Comparison of ENCODE assay signal across 16 cellular contexts in the genomic region with DNA sequence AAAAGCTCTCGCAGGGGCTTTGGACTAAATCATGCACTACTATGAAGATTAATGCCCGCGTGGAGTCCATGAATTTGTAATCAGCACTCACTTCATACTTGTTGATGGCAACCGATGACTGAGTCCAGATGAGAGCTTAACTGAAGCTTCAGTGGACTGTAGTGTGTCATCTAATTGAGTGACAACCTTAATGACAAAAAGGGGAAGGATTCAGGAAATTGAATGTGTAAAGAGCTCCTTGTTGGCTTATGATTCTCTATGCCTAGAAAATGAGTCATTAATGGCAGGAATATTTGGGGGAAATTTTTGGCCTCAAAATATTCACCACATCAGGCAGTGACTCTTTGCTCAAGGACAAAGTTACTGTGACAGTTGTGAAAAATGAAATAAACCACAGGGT. TPM values are rescaled to one million over a fixed set of nuclear protein-coding genes. Genes with fewer than 3 reads are reported as not detected.
DNase-seq lines count a peak whose midpoint lies in the region; ATAC-seq and TF ChIP-seq lines count a peak whose summit lies in the region.
"Had no signal": no experiment of that assay in that cellular context is flagged by ENCODE, and none has a peak within 500 bp of the region (broad histone marks: within the 10 kb centered on the region; RNA-seq: fewer than 3 reads in every experiment).

No MANE protein-coding gene starts in this region.

- peaks cover 6 to 9% of the 10 kb centered on the region in 2 donors for H3K27me3 Mint-ChIP-seq in stimulated activated naive B cell treated with anti-CD40 and anti-IgM and Interleukin-4, amounts not matched to agents 10 μg/mL and 1 μg/mL and 100 μg/mL, for 72 hours
- H3K27me3 Mint-ChIP-seq in endothelial cell (ENCODE audit: unreplicated experiment): peaks cover 2% of the 10 kb centered on the region

- TF ChIP-seq CTCF in HCT116 (IDR thresholded peaks at IDR 0.05 in 2 of 3, conservative IDR thresholded peaks at IDR 0.05 in 1 of 3; ENCODE audit: borderline replicate concordance in 1 of 3, insufficient read depth in 1 of 3, low read depth in 2 of 3, low read length in 2 of 3) (no peak), endothelial cell (IDR thresholded peaks at IDR 0.05; ENCODE audit: unreplicated experiment) (no peak)

- TF ChIP-seq POLR2A in HCT116 (IDR thresholded peaks at IDR 0.05; ENCODE audit: borderline replicate concordance, extremely low read depth, insufficient read depth, insufficient read length): no peak

- no peaks in the 10 kb centered on the region for H3K4me1 ChIP-seq in HCT116 (ENCODE audit: control insufficient read depth in 1 of 2, insufficient read depth in 2 of 2, low read length in 2 of 2)

- peak overlapping the region; percentile 4 for H2AFZ ChIP-seq in HCT116 (ENCODE audit: low read depth, low read length, poor library complexity, severe bottlenecking)
- H2AFZ ChIP-seq: PC-9 had no signal

- H3K9me2 ChIP-seq in HCT116 (ENCODE audit: insufficient read depth): no peaks in the 10 kb centered on the region

- no peak overlapping the region for H3K4me3 ChIP-seq in HCT116 (replicated peaks in 1 of 2; ENCODE audit: low read depth in 1 of 2, low read length in 2 of 2)
- H3K4me3 ChIP-seq: PC-9 had no signal

- H3K4me3 Mint-ChIP-seq in stimulated activated naive B cell treated with anti-CD40 and anti-IgM and Interleukin-4, amounts not matched to agents 10 μg/mL and 1 μg/mL and 100 μg/mL, for 72 hours: peak overlapping the region in 1 of 2 donors; percentile 10
- H3K4me3 Mint-ChIP-seq in endothelial cell (ENCODE audit: unreplicated experiment): no peak overlapping the region
- H3K4me3 Mint-ChIP-seq: activated CD4-positive, alpha-beta T cell treated with anti-CD3 and anti-CD28 coated beads, Interleukin-2, amount 10 ng/mL, durations not matched to agents 24 days and 14 days; activated T-cell treated with anti-CD3 and anti-CD28 coated beads, Interleukin-2, amount 50 U/mL, for 72 hours; dendritic cell treated with granulocyte-macrophage colony-stimulating factor and Interleukin-4, amounts not matched to agents 40 ng/mL and 50 ng/mL, for 4 days; nephron progenitor cell; T-helper 17 cell had no signal

- no peaks in the 10 kb centered on the region for H3K36me3 ChIP-seq in HCT116 (ENCODE audit: control insufficient read depth in 1 of 2, insufficient read depth in 2 of 2, low read length in 2 of 2)

- intact Hi-C loops in HCT116 (cut with micrococcal nuclease): no loop called here

- H3K27ac Mint-ChIP-seq in stimulated activated naive B cell treated with anti-CD40 and anti-IgM and Interleukin-4, amounts not matched to agents 10 μg/mL and 1 μg/mL and 100 μg/mL, for 72 hours: no peak overlapping the region
- no peak overlapping the region for H3K27ac Mint-ChIP-seq in endothelial cell (ENCODE audit: unreplicated experiment)
- H3K27ac Mint-ChIP-seq: activated CD4-positive, alpha-beta T cell treated with anti-CD3 and anti-CD28 coated beads, Interleukin-2, amount 10 ng/mL, durations not matched to agents 24 days and 14 days; activated T-cell treated with anti-CD3 and anti-CD28 coated beads, Interleukin-2, amount 50 U/mL, for 72 hours; dendritic cell treated with granulocyte-macrophage colony-stimulating factor and Interleukin-4, amounts not matched to agents 40 ng/mL and 50 ng/mL, for 4 days; nephron progenitor cell; T-helper 17 cell had no signal

- no peaks in the 10 kb centered on the region for H3K36me3 Mint-ChIP-seq in stimulated activated naive B cell treated with anti-CD40 and anti-IgM and Interleukin-4, amounts not matched to agents 10 μg/mL and 1 μg/mL and 100 μg/mL, for 72 hours
- H3K36me3 Mint-ChIP-seq in endothelial cell (ENCODE audit: low read depth, unreplicated experiment): no peaks in the 10 kb centered on the region

- CTCF ChIA-PET in HCT116 (lab: Charles Lee): interaction anchor here (1.9 to 6.8 kb wide), 2 partner anchors 9 to 187 kb away, joined by 6 to 93 read pairs; no protein-coding TSS in a partner anchor

- H3K9me3 Mint-ChIP-seq in stimulated activated naive B cell treated with anti-CD40 and anti-IgM and Interleukin-4, amounts not matched to agents 10 μg/mL and 1 μg/mL and 100 μg/mL, for 72 hours: peaks cover 0 to 1% of the 10 kb centered on the region in 2 donors
- no peaks in the 10 kb centered on the region for H3K9me3 Mint-ChIP-seq in endothelial cell (ENCODE audit: unreplicated experiment)
- H3K9me3 Mint-ChIP-seq: activated CD4-positive, alpha-beta T cell treated with anti-CD3 and anti-CD28 coated beads, Interleukin-2, amount 10 ng/mL, durations not matched to agents 24 days and 14 days; activated T-cell treated with anti-CD3 and anti-CD28 coated beads, Interleukin-2, amount 50 U/mL, for 72 hours; dendritic cell treated with granulocyte-macrophage colony-stimulating factor and Interleukin-4, amounts not matched to agents 40 ng/mL and 50 ng/mL, for 4 days; nephron progenitor cell had no signal

- H3K27ac ChIP-seq in HCT116 (ENCODE audit: low read depth, low read length): no peak overlapping the region
- H3K27ac ChIP-seq: PC-9 had no signal

- RAD21 ChIA-PET in HCT116 (lab: Charles Lee; ENCODE audit: low non-redundant PET in 1 of 2, low total read pairs in 2 of 2, uncharacterized antibody in 2 of 2, unreplicated experiment in 2 of 2): no interaction called here

- POLR2A ChIA-PET in HCT116 (lab: Charles Lee): no interaction called here

- H3K9me3 ChIP-seq in HCT116 (ENCODE audit: control insufficient read depth in 1 of 2, insufficient read depth in 1 of 2, low read depth in 1 of 2, low read length in 2 of 2): no peaks in the 10 kb centered on the region

- no peak overlapping the region for H3K4me2 ChIP-seq in HCT116 (ENCODE audit: low read length)
- H3K4me2 ChIP-seq: PC-9 had no signal

- H3K4me1 Mint-ChIP-seq in stimulated activated naive B cell treated with anti-CD40 and anti-IgM and Interleukin-4, amounts not matched to agents 10 μg/mL and 1 μg/mL and 100 μg/mL, for 72 hours: peaks cover 17 to 19% of the 10 kb centered on the region in 2 donors
- H3K4me1 Mint-ChIP-seq in endothelial cell (ENCODE audit: unreplicated experiment): peaks cover 11% of the 10 kb centered on the region
- H3K4me1 Mint-ChIP-seq: activated CD4-positive, alpha-beta T cell treated with anti-CD3 and anti-CD28 coated beads, Interleukin-2, amount 10 ng/mL, durations not matched to agents 24 days and 14 days; T-helper 17 cell had no signal

- no peak overlapping the region for H3K9ac ChIP-seq in HCT116 (ENCODE audit: low read length)

- H3K79me2 ChIP-seq in HCT116 (ENCODE audit: insufficient read depth, low read length): no peaks in the 10 kb centered on the region

- no peaks in the 10 kb centered on the region for H4K20me1 ChIP-seq in HCT116 (ENCODE audit: insufficient read depth)

- no peak for TF ChIP-seq RAD21 in HCT116 (IDR thresholded peaks at IDR 0.05; ENCODE audit: low read depth)

- DNase-seq in HCT116 (ENCODE audit: low read depth, low spot score): no peak
- DNase-seq in stimulated activated naive B cell treated with anti-CD40 and anti-IgM and Interleukin-4, amounts not matched to agents 10 μg/mL and 1 μg/mL and 100 μg/mL, for 72 hours: no peak
- no peak for DNase-seq in NCI-H2081 (lab: John Stamatoyannopoulos, UW)
- DNase-seq in SKM-1 treated with dmso at 0.1 percent for 144 hours (lab: John Stamatoyannopoulos, UW; ENCODE audit: unreplicated experiment): no peak
- no peak for DNase-seq in endothelial cell (ENCODE audit: low spot score)
- DNase-seq: activated CD4-positive, alpha-beta T cell treated with anti-CD3 and anti-CD28 coated beads, Interleukin-2, amount 10 ng/mL, durations not matched to agents 24 days and 14 days; activated T-cell treated with anti-CD3 and anti-CD28 coated beads, Interleukin-2, amount 50 U/mL, for 72 hours; aorta; NCI-H1048; NCI-H226; nephron progenitor cell; PC-9; T-helper 17 cell had no signal

- ATAC-seq in GM19035 (IDR thresholded peaks at IDR 0.05; ENCODE audit: unreplicated experiment) (peak; percentile 30), HCT116 (no peak), HG03469 (IDR thresholded peaks at IDR 0.05; ENCODE audit: unreplicated experiment) (peak; percentile 16)
- ATAC-seq in stimulated activated naive B cell treated with anti-CD40 and anti-IgM and Interleukin-4, amounts not matched to agents 10 μg/mL and 1 μg/mL and 100 μg/mL, for 72 hours (replicated peaks): peak; percentile 62 to 76
- ATAC-seq: activated T-cell treated with anti-CD3 and anti-CD28 coated beads, Interleukin-2, amount 50 U/mL, for 72 hours; T-helper 17 cell had no signal

- H3K27me3 ChIP-seq in HCT116 (ENCODE audit: insufficient read depth, low read length): no peaks in the 10 kb centered on the region

- no TSS peak for BruUV-seq in HCT116 (replicated peaks; lab: Mats Ljungman, UMichigan)

TF ChIP-seq in HCT116, 20 proteins besides CTCF, POLR2A, EP300 and RAD21 (continues in another document):
- TF ChIP-seq, protein P1, sequence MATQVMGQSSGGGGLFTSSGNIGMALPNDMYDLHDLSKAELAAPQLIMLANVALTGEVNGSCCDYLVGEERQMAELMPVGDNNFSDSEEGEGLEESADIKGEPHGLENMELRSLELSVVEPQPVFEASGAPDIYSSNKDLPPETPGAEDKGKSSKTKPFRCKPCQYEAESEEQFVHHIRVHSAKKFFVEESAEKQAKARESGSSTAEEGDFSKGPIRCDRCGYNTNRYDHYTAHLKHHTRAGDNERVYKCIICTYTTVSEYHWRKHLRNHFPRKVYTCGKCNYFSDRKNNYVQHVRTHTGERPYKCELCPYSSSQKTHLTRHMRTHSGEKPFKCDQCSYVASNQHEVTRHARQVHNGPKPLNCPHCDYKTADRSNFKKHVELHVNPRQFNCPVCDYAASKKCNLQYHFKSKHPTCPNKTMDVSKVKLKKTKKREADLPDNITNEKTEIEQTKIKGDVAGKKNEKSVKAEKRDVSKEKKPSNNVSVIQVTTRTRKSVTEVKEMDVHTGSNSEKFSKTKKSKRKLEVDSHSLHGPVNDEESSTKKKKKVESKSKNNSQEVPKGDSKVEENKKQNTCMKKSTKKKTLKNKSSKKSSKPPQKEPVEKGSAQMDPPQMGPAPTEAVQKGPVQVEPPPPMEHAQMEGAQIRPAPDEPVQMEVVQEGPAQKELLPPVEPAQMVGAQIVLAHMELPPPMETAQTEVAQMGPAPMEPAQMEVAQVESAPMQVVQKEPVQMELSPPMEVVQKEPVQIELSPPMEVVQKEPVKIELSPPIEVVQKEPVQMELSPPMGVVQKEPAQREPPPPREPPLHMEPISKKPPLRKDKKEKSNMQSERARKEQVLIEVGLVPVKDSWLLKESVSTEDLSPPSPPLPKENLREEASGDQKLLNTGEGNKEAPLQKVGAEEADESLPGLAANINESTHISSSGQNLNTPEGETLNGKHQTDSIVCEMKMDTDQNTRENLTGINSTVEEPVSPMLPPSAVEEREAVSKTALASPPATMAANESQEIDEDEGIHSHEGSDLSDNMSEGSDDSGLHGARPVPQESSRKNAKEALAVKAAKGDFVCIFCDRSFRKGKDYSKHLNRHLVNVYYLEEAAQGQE (IDR thresholded peaks at IDR 0.05; ENCODE audit: low read depth): no peak
- TF ChIP-seq, protein P2, sequence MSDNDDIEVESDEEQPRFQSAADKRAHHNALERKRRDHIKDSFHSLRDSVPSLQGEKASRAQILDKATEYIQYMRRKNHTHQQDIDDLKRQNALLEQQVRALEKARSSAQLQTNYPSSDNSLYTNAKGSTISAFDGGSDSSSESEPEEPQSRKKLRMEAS (IDR thresholded peaks at IDR 0.05): no peak
- TF ChIP-seq EGR1 (IDR thresholded peaks at IDR 0.05; ENCODE audit: low read depth) (no peak), SRF (IDR thresholded peaks at IDR 0.05; ENCODE audit: low read depth) (no peak)

RNA-seq across cellular contexts. Expression of a gene that starts 55.2 kb away (rescaled TPM):
- total RNA-seq in HCT116 (2021; ENCODE audit: unreplicated experiment) (4.1 TPM), endothelial cell (ENCODE audit: unreplicated experiment) (66.8 TPM)
- polyA plus RNA-seq in HCT116 (2012): 0.51 and 0.77 TPM in 2 replicates

Comparison
In these comparisons a context has a peak if more than half of its experiments do, and no peak if none do; other contexts are left out.
1. RNA of a gene that starts 55.2 kb away (total RNA-seq): 66.8 TPM in endothelial cell (single experiment); 4.1 TPM in HCT116 (single experiment); every median in the first group is over 10 times any median in the second.